Comparison of ENCODE assay signal across 2 cellular contexts in the genomic region with DNA sequence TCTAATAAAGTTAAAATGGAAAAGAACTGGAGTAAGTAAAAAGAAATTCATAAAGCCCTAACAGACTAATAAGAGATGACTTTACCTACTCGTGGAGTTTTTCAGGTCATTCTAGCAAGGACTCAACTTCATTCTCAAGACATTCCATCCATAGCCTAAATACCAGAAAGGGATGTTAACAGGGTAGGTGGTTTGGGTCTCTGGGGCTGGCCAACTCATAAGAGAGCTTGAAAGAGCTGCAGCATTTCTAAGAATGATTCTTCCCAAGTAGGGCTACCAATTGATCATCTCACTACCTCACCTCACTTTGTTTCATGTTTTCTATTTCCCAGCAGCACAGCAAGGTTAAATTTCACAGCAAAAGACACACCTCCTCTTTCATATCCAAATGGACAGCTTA.
TF ChIP-seq lines count a peak whose summit lies in the region.

No MANE protein-coding gene starts in this region.

TF ChIP-seq in HCT116, 20 proteins besides CTCF, POLR2A, EP300 and RAD21:
- TF ChIP-seq, protein P1, sequence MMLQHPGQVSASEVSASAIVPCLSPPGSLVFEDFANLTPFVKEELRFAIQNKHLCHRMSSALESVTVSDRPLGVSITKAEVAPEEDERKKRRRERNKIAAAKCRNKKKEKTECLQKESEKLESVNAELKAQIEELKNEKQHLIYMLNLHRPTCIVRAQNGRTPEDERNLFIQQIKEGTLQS (IDR thresholded peaks at IDR 0.05): no peak
- TF ChIP-seq FOSL1 (IDR thresholded peaks at IDR 0.05; ENCODE audit: low read depth) (no peak), EZH2 (IDR thresholded peaks at IDR 0.05) (no peak), CEBPB (IDR thresholded peaks at IDR 0.05; ENCODE audit: low read depth) (no peak)
- TF ChIP-seq, protein P2, sequence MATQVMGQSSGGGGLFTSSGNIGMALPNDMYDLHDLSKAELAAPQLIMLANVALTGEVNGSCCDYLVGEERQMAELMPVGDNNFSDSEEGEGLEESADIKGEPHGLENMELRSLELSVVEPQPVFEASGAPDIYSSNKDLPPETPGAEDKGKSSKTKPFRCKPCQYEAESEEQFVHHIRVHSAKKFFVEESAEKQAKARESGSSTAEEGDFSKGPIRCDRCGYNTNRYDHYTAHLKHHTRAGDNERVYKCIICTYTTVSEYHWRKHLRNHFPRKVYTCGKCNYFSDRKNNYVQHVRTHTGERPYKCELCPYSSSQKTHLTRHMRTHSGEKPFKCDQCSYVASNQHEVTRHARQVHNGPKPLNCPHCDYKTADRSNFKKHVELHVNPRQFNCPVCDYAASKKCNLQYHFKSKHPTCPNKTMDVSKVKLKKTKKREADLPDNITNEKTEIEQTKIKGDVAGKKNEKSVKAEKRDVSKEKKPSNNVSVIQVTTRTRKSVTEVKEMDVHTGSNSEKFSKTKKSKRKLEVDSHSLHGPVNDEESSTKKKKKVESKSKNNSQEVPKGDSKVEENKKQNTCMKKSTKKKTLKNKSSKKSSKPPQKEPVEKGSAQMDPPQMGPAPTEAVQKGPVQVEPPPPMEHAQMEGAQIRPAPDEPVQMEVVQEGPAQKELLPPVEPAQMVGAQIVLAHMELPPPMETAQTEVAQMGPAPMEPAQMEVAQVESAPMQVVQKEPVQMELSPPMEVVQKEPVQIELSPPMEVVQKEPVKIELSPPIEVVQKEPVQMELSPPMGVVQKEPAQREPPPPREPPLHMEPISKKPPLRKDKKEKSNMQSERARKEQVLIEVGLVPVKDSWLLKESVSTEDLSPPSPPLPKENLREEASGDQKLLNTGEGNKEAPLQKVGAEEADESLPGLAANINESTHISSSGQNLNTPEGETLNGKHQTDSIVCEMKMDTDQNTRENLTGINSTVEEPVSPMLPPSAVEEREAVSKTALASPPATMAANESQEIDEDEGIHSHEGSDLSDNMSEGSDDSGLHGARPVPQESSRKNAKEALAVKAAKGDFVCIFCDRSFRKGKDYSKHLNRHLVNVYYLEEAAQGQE (IDR thresholded peaks at IDR 0.05; ENCODE audit: low read depth): no peak

TF ChIP-seq in H1, 55 proteins besides CTCF, POLR2A, EP300 and RAD21:
- TF ChIP-seq SP2 (IDR thresholded peaks at IDR 0.05; ENCODE audit: low read length): no peak
- TF ChIP-seq CBX5 (IDR thresholded peaks at IDR 0.05; ENCODE audit: low read depth, low read length): no peak
- no peak for TF ChIP-seq TAF7 (optimal IDR thresholded peaks at IDR 0.05; ENCODE audit: borderline replicate concordance, low read depth, low read length)
